In the genomic region with DNA sequence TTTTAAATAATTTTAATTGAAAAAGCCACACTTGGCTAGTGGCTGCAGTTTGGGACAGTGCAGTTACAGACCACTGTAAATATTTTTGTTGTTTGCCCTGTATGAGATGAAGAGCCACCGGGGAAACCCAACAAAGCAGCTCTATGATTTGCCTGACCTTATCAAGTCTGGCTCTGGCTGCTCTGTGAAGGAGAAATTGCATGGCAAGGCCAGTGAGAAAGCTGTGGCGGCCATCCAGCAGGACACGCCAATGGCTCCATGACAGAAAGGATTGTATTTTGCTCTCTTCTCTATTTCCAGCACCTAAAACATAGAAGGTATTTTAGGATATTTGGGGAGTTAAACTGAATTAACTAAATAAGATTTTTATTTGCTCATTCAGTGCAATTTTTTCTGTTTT, we compare ENCODE assay signal across 17 cellular contexts.
"Had no signal": no experiment of that assay in that cellular context is flagged by ENCODE, and none has a peak within 500 bp of the region (broad histone marks: within the 10 kb centered on the region; RNA-seq: fewer than 3 reads in every experiment).

No MANE protein-coding gene starts in this region.

- H3K27me3 ChIP-seq: esophagus squamous epithelium, foreskin keratinocyte, hepatocyte, ovary, right lobe of liver, tibial nerve, upper lobe of right lung, vagina had no signal

- H3K36me3 ChIP-seq: esophagus squamous epithelium, lower lobe of right lung, ovary, right lobe of liver, tibial nerve, upper lobe of right lung, vagina had no signal

- ATAC-seq: effector memory CD8-positive, alpha-beta T cell; foreskin keratinocyte; left lobe of liver; lower lobe of right lung; natural killer cell; right lobe of liver; stimulated activated effector memory CD8-positive, alpha-beta T cell treated with anti-CD3 and anti-CD28 coated beads, Interleukin-12 subunit alpha, Interleukin-12 subunit beta, amount 100 ng/mL, for 72 hours; upper lobe of right lung had no signal

- H3K4me3 ChIP-seq: esophagus squamous epithelium, hepatocyte, lower lobe of right lung, ovary, right lobe of liver, tibial nerve, upper lobe of right lung, vagina had no signal

- DNase-seq: effector memory CD8-positive, alpha-beta T cell; esophagus squamous epithelium; foreskin keratinocyte; kidney glomerular epithelial cell; lower lobe of right lung; natural killer cell; ovary; right lobe of liver; stimulated activated CD4-positive, alpha-beta T cell treated with anti-CD3 and anti-CD28 coated beads, Interleukin-4, amount 100 ng/mL, for 1 hour; stimulated activated CD8-positive, alpha-beta memory T cell treated with anti-CD3 and anti-CD28 coated beads, Interleukin-4, amount 100 ng/mL, for 48 hours; upper lobe of right lung had no signal

- H3K9me3 ChIP-seq: esophagus squamous epithelium, lower lobe of right lung, ovary, right lobe of liver, tibial nerve, upper lobe of right lung, vagina had no signal

- H3K27ac ChIP-seq: epithelial cell of prostate, esophagus squamous epithelium, foreskin keratinocyte, hepatocyte, lower lobe of right lung, ovary, right lobe of liver, tibial nerve, upper lobe of right lung, vagina had no signal

- H3K4me1 ChIP-seq: foreskin keratinocyte, lower lobe of right lung, right lobe of liver, tibial nerve, upper lobe of right lung had no signal
